Comparison of ENCODE assay signal across 19 cellular contexts in the genomic region with DNA sequence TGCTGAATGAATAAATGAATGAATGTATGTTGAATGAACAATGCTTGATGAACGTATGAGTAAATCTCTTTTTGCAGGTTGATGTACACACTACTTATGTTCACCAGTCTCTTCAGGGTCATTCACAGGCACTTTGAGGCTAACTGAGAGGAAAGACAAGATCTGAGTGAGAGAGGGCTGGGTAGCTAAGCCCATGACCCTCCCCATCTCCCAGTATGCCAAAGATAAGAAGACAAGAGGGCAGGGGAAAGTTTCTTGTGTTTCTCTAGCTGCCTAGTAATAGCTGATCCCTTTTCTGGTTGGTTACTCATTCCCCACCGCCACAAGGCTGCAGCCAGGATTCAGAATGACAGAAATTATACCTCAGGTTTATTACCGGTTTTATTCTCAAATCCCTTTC.
"Had no signal": no experiment of that assay in that cellular context is flagged by ENCODE, and none has a peak within 500 bp of the region (broad histone marks: within the 10 kb centered on the region; RNA-seq: fewer than 3 reads in every experiment).

No MANE protein-coding gene starts in this region.

- DNase-seq: activated CD4-positive, alpha-beta T cell treated with anti-CD3 and anti-CD28 coated beads, Interleukin-2, amount 50 U/mL, for 4 hours; activated naive CD4-positive, alpha-beta T cell treated with Interleukin-2 at 50 U/mL for 16 hours; activated naive CD8-positive, alpha-beta T cell treated with anti-CD3 and anti-CD28 coated beads for 36 hours; activated T-cell treated with anti-CD3 and anti-CD28 coated beads for 4 hours; effector memory CD4-positive, alpha-beta T cell; heart left ventricle; left ventricle myocardium superior; mammary epithelial cell; stimulated activated CD4-positive, alpha-beta T cell treated with anti-CD3 and anti-CD28 coated beads, Interleukin-4, amount 100 ng/mL, for 24 hours; T-cell; transverse colon; uterus had no signal

- H3K36me3 Mint-ChIP-seq: T-cell had no signal

- H3K4me3 ChIP-seq: gastroesophageal sphincter, heart left ventricle, prostate gland, transverse colon, uterus had no signal

- H3K4me3 Mint-ChIP-seq: activated naive CD8-positive, alpha-beta T cell treated with anti-CD3 and anti-CD28 coated beads for 36 hours; central memory CD8-positive, alpha-beta T cell; natural killer cell treated with Interleukin-12 subunit alpha and Interleukin-12 subunit beta and Interleukin-15 and Interleukin-18, amount 100 ng/mL, for 72 hours; T-cell had no signal

- ATAC-seq: gastroesophageal sphincter; heart left ventricle; left ventricle myocardium superior; natural killer cell treated with Interleukin-12 subunit alpha and Interleukin-12 subunit beta and Interleukin-15 and Interleukin-18, amount 100 ng/mL, for 72 hours; T-cell had no signal

- H3K27ac Mint-ChIP-seq: activated naive CD8-positive, alpha-beta T cell treated with anti-CD3 and anti-CD28 coated beads for 36 hours; natural killer cell treated with Interleukin-12 subunit alpha and Interleukin-12 subunit beta and Interleukin-15 and Interleukin-18, amount 100 ng/mL, for 72 hours; T-cell had no signal

- H3K27me3 ChIP-seq: gastroesophageal sphincter, transverse colon, uterus had no signal

- FAIRE-seq: astrocyte, colon, islet of Langerhans had no signal

- H3K36me3 ChIP-seq: gastroesophageal sphincter, heart left ventricle, prostate gland, transverse colon, uterus had no signal

- H3K4me1 Mint-ChIP-seq: activated naive CD8-positive, alpha-beta T cell treated with anti-CD3 and anti-CD28 coated beads for 36 hours; central memory CD8-positive, alpha-beta T cell; T-cell had no signal
